Comparison of ENCODE assay signal across 10 cellular contexts in genomic region chr10:103449208-103450144, GRCh38. TPM values are rescaled to one million over a fixed set of nuclear protein-coding genes. Genes with fewer than 3 reads are reported as not detected.
DNase-seq lines count a peak whose midpoint lies in the region; ATAC-seq, FAIRE-seq and TF ChIP-seq lines count a peak whose summit lies in the region.
"Had no signal": no experiment of that assay in that cellular context is flagged by ENCODE, and none has a peak within 500 bp of the region (broad histone marks: within the 10 kb centered on the region; RNA-seq: fewer than 3 reads in every experiment).

No MANE protein-coding gene starts in this region.

- peak overlapping the region; percentile 63 for H3K27ac Mint-ChIP-seq in activated CD4-positive, alpha-beta memory T cell treated with anti-CD3 and anti-CD28 coated beads for 36 hours

- H3K9me2 ChIP-seq in MM.1S (replicated peaks; ENCODE audit: insufficient read depth, low read length) = no peaks in the 10 kb centered on the region

- peaks cover 61% of the 10 kb centered on the region for H3K4me1 ChIP-seq in skeletal muscle satellite cell (ENCODE audit: control insufficient read depth, insufficient read depth, low read length)
- no peaks in the 10 kb centered on the region for H3K4me1 ChIP-seq in MM.1S (ENCODE audit: low read length)

- H3K9me3 ChIP-seq in skeletal muscle satellite cell (replicated peaks; ENCODE audit: low read length) = no peaks in the 10 kb centered on the region
- no peaks in the 10 kb centered on the region for H3K9me3 ChIP-seq in MM.1S (replicated peaks; ENCODE audit: insufficient read depth, low read length)

- H3F3A ChIP-seq in MM.1S (ENCODE audit: insufficient read depth, low read length) = peaks cover 6% of the 10 kb centered on the region

- no peak for FAIRE-seq in HTR-8/SVneo (lab: Jason Lieb, UNC)

- intact Hi-C loops in activated CD4-positive, alpha-beta memory T cell treated with anti-CD3 and anti-CD28 coated beads for 36 hours (cut with micrococcal nuclease) = no loop called here

- peaks cover 48% of the 10 kb centered on the region for H3K36me3 ChIP-seq in skeletal muscle satellite cell (ENCODE audit: insufficient read depth, low read length)
- no peaks in the 10 kb centered on the region; the same call in 1 of the 2 replicates for H3K36me3 ChIP-seq in MM.1S (replicated peaks; ENCODE audit: insufficient read depth, low read length)

- peak; percentile 7 for DNase-seq in EH (ENCODE audit: low read depth)
- DNase-seq in activated CD4-positive, alpha-beta memory T cell treated with anti-CD3 and anti-CD28 coated beads for 36 hours = no peak
- no peak for DNase-seq in fibroblast of the aortic adventitia (ENCODE audit: low read depth)
- no peak for DNase-seq in HTR-8/SVneo (ENCODE audit: insufficient read length, low spot score)
- DNase-seq in MM.1S = no peak
- DNase-seq: NCI-H446 treated with DMSO at 0.1 percent for 48 hours; stimulated activated CD4-positive, alpha-beta T cell treated with anti-CD3 and anti-CD28 coated beads, Interleukin-2, amount 100 ng/mL, for 24 hours had no signal

- no peak for ATAC-seq in GM21367 (IDR thresholded peaks at IDR 0.05; ENCODE audit: unreplicated experiment)
- no peak for ATAC-seq in GM18858 (IDR thresholded peaks at IDR 0.05; ENCODE audit: unreplicated experiment)

- POLR2A ChIA-PET in activated CD4-positive, alpha-beta memory T cell treated with anti-CD3 and anti-CD28 coated beads for 36 hours (lab: Charles Lee) = interaction anchor here (0.6 kb wide), 1 partner anchor 14 kb away, joined by 3 read pairs; no protein-coding TSS in a partner anchor

- no peaks in the 10 kb centered on the region for H3K27me3 ChIP-seq in skeletal muscle satellite cell (ENCODE audit: control insufficient read depth, insufficient read depth, low read length)
- H3K27me3 ChIP-seq in MM.1S (replicated peaks; ENCODE audit: insufficient read depth, low read length) = no peaks in the 10 kb centered on the region

- no peaks in the 10 kb centered on the region for H3K9me3 Mint-ChIP-seq in activated CD4-positive, alpha-beta memory T cell treated with anti-CD3 and anti-CD28 coated beads for 36 hours

- H3K9ac ChIP-seq in skeletal muscle satellite cell (ENCODE audit: low read depth, low read length) (no peak overlapping the region), MM.1S (ENCODE audit: low read length) (no peak overlapping the region)

- peak overlapping the region; percentile 87 for H3K4me3 ChIP-seq in fibroblast of the aortic adventitia (ENCODE audit: low read depth, low read length)
- H3K4me3 ChIP-seq in skeletal muscle satellite cell (ENCODE audit: low read length) = peak overlapping the region; percentile 91
- no peak overlapping the region for H3K4me3 ChIP-seq in MM.1S (ENCODE audit: low read length)

- H3K4me3 Mint-ChIP-seq in activated CD4-positive, alpha-beta memory T cell treated with anti-CD3 and anti-CD28 coated beads for 36 hours = peak overlapping the region; percentile 3

- H3K27ac ChIP-seq in MM.1S (ENCODE audit: low read length) = no peak overlapping the region

- H3K4me2 ChIP-seq in skeletal muscle satellite cell (ENCODE audit: low read length) = peak overlapping the region; percentile 95
- H3K4me2 ChIP-seq in MM.1S (ENCODE audit: low read depth, low read length) = no peak overlapping the region

- no peak overlapping the region for H2AFZ ChIP-seq in MM.1S (ENCODE audit: low read length)

- no peaks in the 10 kb centered on the region for H3K27me3 Mint-ChIP-seq in activated CD4-positive, alpha-beta memory T cell treated with anti-CD3 and anti-CD28 coated beads for 36 hours

- peaks cover 30% of the 10 kb centered on the region for H3K79me2 ChIP-seq in MM.1S (ENCODE audit: low read length)

- CTCF ChIA-PET in activated CD4-positive, alpha-beta memory T cell treated with anti-CD3 and anti-CD28 coated beads for 36 hours (lab: Charles Lee) = interaction anchor here (1.2 to 5.1 kb wide), 4 partner anchors 11 to 37 kb away, joined by 3 to 30 read pairs (median 6); no protein-coding TSS in a partner anchor

- no peaks in the 10 kb centered on the region for H4K20me1 ChIP-seq in MM.1S (ENCODE audit: insufficient read depth, low read length)

- peaks cover 47% of the 10 kb centered on the region for H3K4me1 Mint-ChIP-seq in activated CD4-positive, alpha-beta memory T cell treated with anti-CD3 and anti-CD28 coated beads for 36 hours (ENCODE audit: low read depth)

- TF ChIP-seq CTCF in fibroblast of the aortic adventitia (IDR thresholded peaks at IDR 0.05; ENCODE audit: insufficient read depth, low read length) (no peak), MM.1S (IDR thresholded peaks at IDR 0.05; ENCODE audit: low read length) (no peak)

- peaks cover 39% of the 10 kb centered on the region for H3K36me3 Mint-ChIP-seq in activated CD4-positive, alpha-beta memory T cell treated with anti-CD3 and anti-CD28 coated beads for 36 hours

RNA-seq across cellular contexts. Expression of gene CALHM2, which starts 2.7 kb away (rescaled TPM):
- 10 to 100 TPM; 21.6 to 22.5 TPM for total RNA-seq in activated CD4-positive, alpha-beta memory T cell treated with anti-CD3 and anti-CD28 coated beads for 36 hours
- 57.6 and 91.4 TPM in 2 replicates for total RNA-seq in fibroblast of the aortic adventitia (ENCODE audit: low replicate concordance)
- 20.8 and 30.1 TPM in 2 replicates for total RNA-seq in skeletal muscle satellite cell (2012; rRNA removed)

RNA-seq across cellular contexts. Expression of gene CALHM1, which starts 9.2 kb away (rescaled TPM):
- not detected for total RNA-seq in activated CD4-positive, alpha-beta memory T cell treated with anti-CD3 and anti-CD28 coated beads for 36 hours
- total RNA-seq in fibroblast of the aortic adventitia (ENCODE audit: low replicate concordance) = not detected in 2 replicates
- not detected in 2 replicates for total RNA-seq in skeletal muscle satellite cell (2012; rRNA removed)

RNA-seq across cellular contexts. Expression of gene CALHM3, which starts 29.6 kb away (rescaled TPM):
- total RNA-seq in activated CD4-positive, alpha-beta memory T cell treated with anti-CD3 and anti-CD28 coated beads for 36 hours = not detected
- total RNA-seq in fibroblast of the aortic adventitia (ENCODE audit: low replicate concordance) = not detected in 2 replicates
- 0.25 TPM in 1 of 2 replicates, not detected in the other for total RNA-seq in skeletal muscle satellite cell (2012; rRNA removed)

RNA-seq across cellular contexts. Expression of gene NEURL1, which starts 44.0 kb away (rescaled TPM):
- 1 to 10 TPM; 1.8 to 2.4 TPM for total RNA-seq in activated CD4-positive, alpha-beta memory T cell treated with anti-CD3 and anti-CD28 coated beads for 36 hours
- total RNA-seq in fibroblast of the aortic adventitia (ENCODE audit: low replicate concordance) = 0.27 TPM in 1 of 2 replicates, not detected in the other
- total RNA-seq in skeletal muscle satellite cell (2012; rRNA removed) = 0.25 and 0.66 TPM in 2 replicates

RNA-seq across cellular contexts. Expression of gene PDCD11, which starts 53.0 kb away (rescaled TPM):
- 10 to 100 TPM; 56.4 to 56.7 TPM for total RNA-seq in activated CD4-positive, alpha-beta memory T cell treated with anti-CD3 and anti-CD28 coated beads for 36 hours
- total RNA-seq in fibroblast of the aortic adventitia (ENCODE audit: low replicate concordance) = 33.9 and 38.4 TPM in 2 replicates
- total RNA-seq in skeletal muscle satellite cell (2012; rRNA removed) = 55.3 and 65.4 TPM in 2 replicates
